In the genomic region with DNA sequence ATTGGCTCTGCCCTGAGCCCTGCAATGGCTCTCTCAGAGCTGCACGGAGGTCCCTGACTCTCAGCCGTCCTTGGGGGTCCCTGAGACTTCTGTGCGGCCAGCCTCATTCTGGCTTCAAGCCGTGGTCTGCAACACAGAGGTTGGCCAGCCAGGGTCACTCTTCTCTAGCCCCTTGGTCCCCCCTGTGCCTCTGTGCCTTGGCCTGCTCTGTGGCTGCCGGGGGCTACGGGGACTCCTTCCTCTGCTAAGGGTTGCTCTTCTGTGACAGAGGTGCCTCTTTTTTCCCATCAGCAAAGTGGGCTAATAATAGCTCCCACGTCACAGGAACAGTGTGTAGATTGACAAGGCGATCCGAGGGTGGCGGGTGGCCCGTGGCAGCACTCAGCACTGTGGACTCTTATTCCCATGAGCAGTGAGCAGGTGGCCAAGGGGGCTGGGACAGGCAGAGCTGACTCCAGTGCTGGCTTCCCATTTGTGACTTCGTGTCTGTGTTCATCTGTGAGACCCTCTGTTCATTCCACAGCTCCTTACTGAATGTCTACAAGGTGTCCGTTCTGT, we compare ENCODE assay signal across 16 cellular contexts. TPM values are rescaled to one million over a fixed set of nuclear protein-coding genes. Genes with fewer than 3 reads are reported as not detected.
A peak's percentile ranks its signal among the peaks of the same experiment; 100 is the strongest.
DNase-seq lines count a peak whose midpoint lies in the region; ATAC-seq and TF ChIP-seq lines count a peak whose summit lies in the region.
"Had no signal": no experiment of that assay in that cellular context is flagged by ENCODE, and none has a peak within 500 bp of the region (broad histone marks: within the 10 kb centered on the region; RNA-seq: fewer than 3 reads in every experiment).

No MANE protein-coding gene starts in this region.

- ATAC-seq in Right ventricle myocardium superior (ENCODE audit: poor library complexity) (peak; percentile 37), left ventricle myocardium superior (peak; percentile 68), HG03175 (IDR thresholded peaks at IDR 0.05; ENCODE audit: unreplicated experiment) (no peak), HG03159 (IDR thresholded peaks at IDR 0.05; ENCODE audit: unreplicated experiment) (no peak), GM18909 (IDR thresholded peaks at IDR 0.05; ENCODE audit: poor library complexity, unreplicated experiment) (no peak)
- ATAC-seq: GM23338 had no signal

- H3K36me3 ChIP-seq in left ventricle myocardium inferior (no peaks in the 10 kb centered on the region), BLaER1 (no peaks in the 10 kb centered on the region), osteoblast (ENCODE audit: insufficient read depth, low read length) (no peaks in the 10 kb centered on the region)

- DNase-seq in Right ventricle myocardium superior: no peak
- no peak for DNase-seq in left ventricle myocardium inferior
- peak; percentile 49 for DNase-seq in left ventricle myocardium superior
- DNase-seq in osteoblast (ENCODE audit: insufficient read length, low spot score, missing footprints): peak; percentile 50
- DNase-seq: 8988T; C1 segment of cervical spinal cord; CD4-positive, CD25-positive, alpha-beta regulatory T cell; CD8-positive, alpha-beta memory T cell; COR-L47; DMS 273 treated with DMSO at 0.1 percent for 48 hours; HCEC 1CT had no signal

- H4K20me1 ChIP-seq in BLaER1 (no peaks in the 10 kb centered on the region), osteoblast (ENCODE audit: insufficient read depth, low read length) (no peaks in the 10 kb centered on the region)

- H3K79me2 ChIP-seq in osteoblast (ENCODE audit: insufficient read depth, low read length): no peaks in the 10 kb centered on the region

- H3K9ac ChIP-seq in BLaER1: no peak overlapping the region

- H3K4me2 ChIP-seq in BLaER1 (peak overlapping the region; percentile 92), osteoblast (ENCODE audit: insufficient read depth, low read length) (no peak overlapping the region)
- H3K4me2 ChIP-seq: GM23338 had no signal

- H3K9me3 ChIP-seq in left ventricle myocardium inferior (replicated peaks) (no peaks in the 10 kb centered on the region), BLaER1 (no peaks in the 10 kb centered on the region), osteoblast (ENCODE audit: low read depth, low read length) (no peaks in the 10 kb centered on the region)

- H3K4me3 ChIP-seq in left ventricle myocardium inferior: no peak overlapping the region
- H3K4me3 ChIP-seq in BLaER1: no peak overlapping the region; the same call in 1 of the 2 replicates
- H3K4me3 ChIP-seq in osteoblast (ENCODE audit: insufficient read depth, low read length): no peak overlapping the region
- H3K4me3 ChIP-seq: GM23338 had no signal

- TF ChIP-seq CTCF in left ventricle myocardium inferior (IDR thresholded peaks at IDR 0.05; ENCODE audit: borderline replicate concordance) (no peak), osteoblast (IDR thresholded peaks at IDR 0.05; ENCODE audit: extremely low read depth, low read depth, low read length) (no peak)

- H3K27ac ChIP-seq in left ventricle myocardium inferior (replicated peaks): no peak overlapping the region
- peak overlapping the region; percentile 3; the same call in 1 of the 2 replicates for H3K27ac ChIP-seq in BLaER1
- H3K27ac ChIP-seq in osteoblast (ENCODE audit: low read depth, low read length): no peak overlapping the region

- intact Hi-C loops in Right ventricle myocardium superior (cut with DNase I) (no loop called here), left ventricle myocardium inferior (cut with micrococcal nuclease) (no loop called here), left ventricle myocardium superior (cut with micrococcal nuclease) (no loop called here)

- H3K4me1 ChIP-seq in left ventricle myocardium inferior (peaks cover 10% of the 10 kb centered on the region), BLaER1 (peaks cover 67% of the 10 kb centered on the region), osteoblast (ENCODE audit: insufficient read depth, low read length) (peaks cover 10% of the 10 kb centered on the region)

- H2AFZ ChIP-seq in osteoblast (ENCODE audit: low read length): no peak overlapping the region
- H2AFZ ChIP-seq: GM23338 had no signal

- no peaks in the 10 kb centered on the region for H3K27me3 ChIP-seq in left ventricle myocardium inferior (ENCODE audit: low read depth)
- no peaks in the 10 kb centered on the region for H3K27me3 ChIP-seq in BLaER1
- no peaks in the 10 kb centered on the region for H3K27me3 ChIP-seq in osteoblast (ENCODE audit: insufficient read depth, low read length)

RNA-seq across cellular contexts. Expression of a gene that starts 19.4 kb away (rescaled TPM):
- total RNA-seq in Right ventricle myocardium superior: 8.2 TPM
- 3.2 TPM for total RNA-seq in left ventricle myocardium inferior
- 2.8 TPM for total RNA-seq in left ventricle myocardium superior
- under 0.01 and 0.29 TPM in 2 replicates for total RNA-seq in osteoblast
- total RNA-seq: CD4-positive, CD25-positive, alpha-beta regulatory T cell; CD8-positive, alpha-beta memory T cell had no signal

Comparison
In these comparisons a context has a peak if more than half of its experiments do, and no peak if none do; other contexts are left out.
1. DNase-seq: peak in left ventricle myocardium superior (single experiment) and osteoblast (single experiment); none in Right ventricle myocardium superior (single experiment) and left ventricle myocardium inferior (single experiment).
2. ATAC-seq: peak in Right ventricle myocardium superior (single experiment) and left ventricle myocardium superior (single experiment); none in HG03175 (single experiment), HG03159 (single experiment) and GM18909 (single experiment).